In genomic region chr6:30611150-30611855, GRCh38 we compare ENCODE assay signal across 13 cellular contexts. TPM values are rescaled to one million over a fixed set of nuclear protein-coding genes. Genes with fewer than 3 reads are reported as not detected.
DNase-seq lines count a peak whose midpoint lies in the region; ATAC-seq and TF ChIP-seq lines count a peak whose summit lies in the region.
"Had no signal": no experiment of that assay in that cellular context is flagged by ENCODE, and none has a peak within 500 bp of the region (broad histone marks: within the 10 kb centered on the region; RNA-seq: fewer than 3 reads in every experiment).

No MANE protein-coding gene starts in this region.

- ATAC-seq in mucosa of descending colon = no peak

- DNase-seq in Caco-2 (no peak), OCI-LY7 (ENCODE audit: low spot score) (no peak), choroid plexus epithelial cell (ENCODE audit: low read depth) (peak; percentile 27), SW480 (ENCODE audit: low spot score) (no peak), mucosa of descending colon (no peak)
- no peak for DNase-seq in stimulated activated CD4-positive, alpha-beta T cell treated with anti-CD3 and anti-CD28 coated beads, Interleukin-12 subunit alpha, Interleukin-12 subunit beta, amount 100 ng/mL, for 4 hours
- DNase-seq: activated CD4-positive, CD25-positive, alpha-beta regulatory T cell; DMS 273 treated with DMSO at 0.1 percent for 48 hours; NCI-H526; retina; SHP77 treated with DMSO at 0.1 percent for 48 hours; testis had no signal

- H2AFZ ChIP-seq in OCI-LY7 (ENCODE audit: low read length) = no peak overlapping the region

- CTCF ChIA-PET in Caco-2 (lab: Charles Lee) (interaction anchor here (0.8 kb wide), 1 partner anchor 129 kb away, joined by 3 read pairs; no protein-coding TSS in a partner anchor), OCI-LY7 (lab: Charles Lee; ENCODE audit: unreplicated experiment) (interaction anchor here (0.6 kb wide), 1 partner anchor 113 kb away, joined by 3 read pairs; no protein-coding TSS in a partner anchor)

- peaks cover 36% of the 10 kb centered on the region; the same call in 1 of the 2 replicates for H4K20me1 ChIP-seq in OCI-LY7 (ENCODE audit: insufficient read depth, low read length)

- TF ChIP-seq CTCF in Caco-2 (IDR thresholded peaks at IDR 0.05; ENCODE audit: insufficient read depth in 1 of 2, low read depth in 1 of 2, low read length in 1 of 2, severe bottlenecking in 1 of 2, unreplicated experiment in 1 of 2) = no peak
- TF ChIP-seq CTCF in OCI-LY7 (conservative IDR thresholded peaks at IDR 0.05; ENCODE audit: low read length) = no peak
- TF ChIP-seq CTCF in choroid plexus epithelial cell (conservative IDR thresholded peaks at IDR 0.05; ENCODE audit: low read depth, low read length) = no peak
- TF ChIP-seq CTCF in neutrophil (IDR thresholded peaks at IDR 0.05) = no peak
- TF ChIP-seq CTCF in mucosa of descending colon (IDR thresholded peaks at IDR 0.05) = no peak

- no peaks in the 10 kb centered on the region for H3K27me3 ChIP-seq in Caco-2 (replicated peaks; ENCODE audit: control insufficient read depth, insufficient read depth, low read length)
- no peaks in the 10 kb centered on the region for H3K27me3 ChIP-seq in neutrophil
- H3K27me3 ChIP-seq: testis had no signal

- no peaks in the 10 kb centered on the region for H3K9me3 ChIP-seq in Caco-2
- H3K9me3 ChIP-seq in OCI-LY7 (ENCODE audit: low read length) = no peaks in the 10 kb centered on the region
- no peaks in the 10 kb centered on the region for H3K9me3 ChIP-seq in neutrophil
- no peaks in the 10 kb centered on the region for H3K9me3 ChIP-seq in mucosa of descending colon
- H3K9me3 ChIP-seq: testis had no signal

- H3K4me3 ChIP-seq in Caco-2 (ENCODE audit: low read depth, low read length) (no peak overlapping the region), OCI-LY7 (ENCODE audit: low read depth, low read length, poor library complexity, severe bottlenecking) (no peak overlapping the region), choroid plexus epithelial cell (ENCODE audit: low read depth, low read length) (no peak overlapping the region), neutrophil (ENCODE audit: low read depth in 1 of 2, low read length in 1 of 2) (no peak overlapping the region), mucosa of descending colon (no peak overlapping the region)
- H3K4me3 ChIP-seq: testis had no signal

- H3K27ac ChIP-seq in OCI-LY7 (ENCODE audit: low read depth, low read length, poor library complexity, severe bottlenecking) (no peak overlapping the region), neutrophil (peak overlapping the region; percentile 98)

- H3K27me3 Mint-ChIP-seq in Caco-2 (ENCODE audit: insufficient read depth, unreplicated experiment) = no peaks in the 10 kb centered on the region

- POLR2A ChIA-PET in Caco-2 (lab: Charles Lee) = interaction anchor here (1.0 kb wide), 1 partner anchor 10 kb away, joined by 4 read pairs; no protein-coding TSS in a partner anchor
- POLR2A ChIA-PET in OCI-LY7 (lab: Charles Lee) = interaction anchor here (1.2 to 3.6 kb wide), 2 partner anchors 12 to 19 kb away, joined by 3 to 38 read pairs; no protein-coding TSS in a partner anchor

- peak overlapping the region; percentile 25 for H3K4me3 Mint-ChIP-seq in Caco-2 (ENCODE audit: unreplicated experiment)

- H3K9me3 Mint-ChIP-seq in Caco-2 (ENCODE audit: unreplicated experiment) = no peaks in the 10 kb centered on the region

- intact Hi-C loops in Caco-2 (cut with micrococcal nuclease; ENCODE audit: unreplicated experiment) = no loop called here
- intact Hi-C loops in OCI-LY7 (cut with micrococcal nuclease; ENCODE audit: unreplicated experiment) = no loop called here
- intact Hi-C loops in mucosa of descending colon (cut with DNase I, micrococcal nuclease) = no loop called here

- H3K4me2 ChIP-seq in OCI-LY7 (ENCODE audit: low read length) = peak overlapping the region; percentile 12; the same call in 1 of the 2 replicates

- H3K79me2 ChIP-seq in OCI-LY7 (ENCODE audit: insufficient read depth, low read depth, low read length) = peaks cover 52% of the 10 kb centered on the region

- no TSS peak for BruUV-seq in Caco-2 (replicated peaks; lab: Mats Ljungman, UMichigan)
- no TSS peak for BruUV-seq in OCI-LY7 (replicated peaks; lab: Mats Ljungman, UMichigan)

- H3K9me2 ChIP-seq in OCI-LY7 (ENCODE audit: insufficient read depth, low read length) = no peaks in the 10 kb centered on the region

- H3K27ac Mint-ChIP-seq in Caco-2 (ENCODE audit: unreplicated experiment) = no peak overlapping the region

- peaks cover 90% of the 10 kb centered on the region for H3K36me3 Mint-ChIP-seq in Caco-2 (ENCODE audit: insufficient read depth, unreplicated experiment)

- peaks cover 15% of the 10 kb centered on the region for H3K4me1 Mint-ChIP-seq in Caco-2 (ENCODE audit: low read depth, unreplicated experiment)

- H3K36me3 ChIP-seq in Caco-2 (ENCODE audit: control insufficient read depth, insufficient read depth, low read length) (peaks cover 3% of the 10 kb centered on the region), OCI-LY7 (ENCODE audit: insufficient read depth, low read length) (peaks cover 89% of the 10 kb centered on the region), neutrophil (peaks cover 42% of the 10 kb centered on the region), mucosa of descending colon (ENCODE audit: low read depth) (no peaks in the 10 kb centered on the region)

- H3K4me1 ChIP-seq in Caco-2 (no peaks in the 10 kb centered on the region), OCI-LY7 (ENCODE audit: insufficient read depth, low read length, poor library complexity, severe bottlenecking) (peaks cover 27% of the 10 kb centered on the region), neutrophil (ENCODE audit: control insufficient read depth in 1 of 2, insufficient read depth in 1 of 2, low read depth in 1 of 2, low read length in 1 of 2) (peaks cover 42 to 45% of the 10 kb centered on the region in 2 experiments), mucosa of descending colon (ENCODE audit: low read depth) (peaks cover 26% of the 10 kb centered on the region)

RNA-seq across cellular contexts. Expression of gene PPP1R10, which starts 5.7 kb away (rescaled TPM):
- 91.3 and 95.4 TPM in 2 replicates for total RNA-seq in Caco-2 (2022)
- 103 and 126 TPM in 2 replicates for total RNA-seq in OCI-LY7 (2014; rRNA removed; shearing (Covaris generic))
- total RNA-seq in OCI-LY7 (2022) = 150 and 155 TPM in 2 replicates
- 10 to 100 TPM; 68.5 to 80.3 (median 79.2) TPM for total RNA-seq in mucosa of descending colon

RNA-seq across cellular contexts. Expression of gene MRPS18B, which starts 6.3 kb away (rescaled TPM):
- total RNA-seq in Caco-2 (2022) (60.0 and 62.6 TPM in 2 replicates), OCI-LY7 (2022) (77.3 and 79.6 TPM in 2 replicates), mucosa of descending colon (10 to 100 TPM; 38.2 to 63.7 (median 51.1) TPM)
- 44.2 and 59.0 TPM in 2 replicates for total RNA-seq in OCI-LY7 (2014; rRNA removed; shearing (Covaris generic))

RNA-seq across cellular contexts. Expression of gene ATAT1, which starts 15.4 kb away (rescaled TPM):
- total RNA-seq in Caco-2 (2022) (17.9 and 19.7 TPM in 2 replicates), OCI-LY7 (2022) (17.8 and 19.6 TPM in 2 replicates), mucosa of descending colon (10 to 100 TPM; 10.6 to 18.4 (median 12.7) TPM)
- 4.7 and 10.4 TPM in 2 replicates for total RNA-seq in OCI-LY7 (2014; rRNA removed; shearing (Covaris generic))

RNA-seq across cellular contexts. Expression of gene C6orf136, which starts 35.6 kb away (rescaled TPM):
- total RNA-seq in Caco-2 (2022) (25.4 and 25.7 TPM in 2 replicates), OCI-LY7 (2022) (26.7 and 29.5 TPM in 2 replicates), mucosa of descending colon (10 to 100 TPM; 46.5 to 88.8 (median 61.8) TPM)
- total RNA-seq in OCI-LY7 (2014; rRNA removed; shearing (Covaris generic)) = 9.1 and 14.7 TPM in 2 replicates

RNA-seq across cellular contexts. Expression of gene ABCF1, which starts 40.1 kb away (rescaled TPM):
- total RNA-seq in Caco-2 (2022) (93.7 and 95.6 TPM in 2 replicates), OCI-LY7 (2022) (83.1 and 86.7 TPM in 2 replicates), mucosa of descending colon (10 to 100 TPM; 43.0 to 56.0 (median 45.8) TPM)
- 53.0 and 126 TPM in 2 replicates for total RNA-seq in OCI-LY7 (2014; rRNA removed; shearing (Covaris generic))
